ENCODE assay signal across 1 cellular context in genomic region chr3:42804113-42804830, GRCh38.
TF ChIP-seq lines count a peak whose summit lies in the region.

Gene HIGD1A, minus strand, starts transcription at chr3:42804490. Its CDS starts 10,237 bp downstream, at chr3:42794253.

TF ChIP-seq in K562, 482 proteins besides CTCF, POLR2A, EP300 and RAD21 (continued from another document):
- TF ChIP-seq E2F1 (CRISPR knock-in tag; IDR thresholded peaks at IDR 0.05): 0 out of 2 replicates have a peak, but pooled peaks have one; percentile 57
- peak; percentile 73 for TF ChIP-seq NFIC (IDR thresholded peaks at IDR 0.05)
- TF ChIP-seq PML (IDR thresholded peaks at IDR 0.05; ENCODE audit: low read length): peak; percentile 68; the same call in 1 of the 2 replicates
- TF ChIP-seq HMG20B (CRISPR knock-in tag; IDR thresholded peaks at IDR 0.05): no peak
- peak; percentile 89 for TF ChIP-seq CREM (IDR thresholded peaks at IDR 0.05; ENCODE audit: low read depth)
- peak; percentile 86 for TF ChIP-seq CXXC5 (CRISPR knock-in tag; IDR thresholded peaks at IDR 0.05)
- peak; percentile 78 for TF ChIP-seq FOS (IDR thresholded peaks at IDR 0.05; ENCODE audit: extremely low read depth, insufficient read length)
- no peak for TF ChIP-seq GATA2 (CRISPR knock-in tag; IDR thresholded peaks at IDR 0.05)
- TF ChIP-seq PHF8 (IDR thresholded peaks at IDR 0.05; ENCODE audit: borderline replicate concordance, low read length): peak; percentile 92
- TF ChIP-seq NR2F6 (CRISPR knock-in tag; IDR thresholded peaks at IDR 0.05): no peak
- TF ChIP-seq CREB1 (IDR thresholded peaks at IDR 0.05): peak; percentile 82
- peak; percentile 85 for TF ChIP-seq CREB1 (CRISPR knock-in tag; IDR thresholded peaks at IDR 0.05)
- TF ChIP-seq MEIS2 (IDR thresholded peaks at IDR 0.05; ENCODE audit: partially characterized antibody): peak; percentile 39
- TF ChIP-seq EGR1 (conservative IDR thresholded peaks at IDR 0.05): peak; percentile 34; the same call in 1 of the 2 replicates
- 0 out of 2 replicates have a peak, but pooled peaks have one; percentile 63 for TF ChIP-seq THRB (CRISPR knock-in tag; conservative IDR thresholded peaks at IDR 0.05)
- 0 out of 2 replicates have a peak, but pooled peaks have one; percentile 13 for TF ChIP-seq ZNF41 (CRISPR knock-in tag; conservative IDR thresholded peaks at IDR 0.05)
- peak; percentile 78 for TF ChIP-seq HMGXB4 (CRISPR knock-in tag; IDR thresholded peaks at IDR 0.05)
- peak; percentile 89 for TF ChIP-seq BHLHE40 (IDR thresholded peaks at IDR 0.05; ENCODE audit: low read length)
- peak; percentile 50; the same call in 1 of the 2 replicates for TF ChIP-seq THAP12 (CRISPR knock-in tag; IDR thresholded peaks at IDR 0.05)
- TF ChIP-seq SRSF1 (IDR thresholded peaks at IDR 0.05; ENCODE audit: low read depth, low read length): peak; percentile 34; the same call in 1 of the 2 replicates
- TF ChIP-seq HOMEZ (CRISPR knock-in tag; IDR thresholded peaks at IDR 0.05): no peak
- 0 out of 2 replicates have a peak, but pooled peaks have one; percentile 66 for TF ChIP-seq PHB2 (IDR thresholded peaks at IDR 0.05; ENCODE audit: low read depth)
- peak; percentile 95 for TF ChIP-seq RBM25 (IDR thresholded peaks at IDR 0.05; ENCODE audit: low read depth, low read length, severe bottlenecking)
- TF ChIP-seq NFYB (IDR thresholded peaks at IDR 0.05; ENCODE audit: extremely low read depth, insufficient read length): peak; percentile 94
- TF ChIP-seq NR2C1 (IDR thresholded peaks at IDR 0.05): 0 out of 2 replicates have a peak, but pooled peaks have one; percentile 48
- no peak for TF ChIP-seq NR2C1 (tag; IDR thresholded peaks at IDR 0.05)
- peak in 1 of 2 experiments; percentile 52; a peak in 1 of 4 replicates for TF ChIP-seq SRF (CRISPR knock-in tag; IDR thresholded peaks at IDR 0.05)
- TF ChIP-seq ELK3 (CRISPR knock-in tag; IDR thresholded peaks at IDR 0.05): no peak
- TF ChIP-seq LCOR (CRISPR knock-in tag; IDR thresholded peaks at IDR 0.05): peak; percentile 91
- peak; percentile 73 to 88; a peak in 2 of 4 replicates for TF ChIP-seq FOXK2 (conservative IDR thresholded peaks at IDR 0.05 in 1 of 2, IDR thresholded peaks at IDR 0.05 in 1 of 2; ENCODE audit: low read depth in 2 of 2)
- peak; percentile 93 for TF ChIP-seq RB1 (IDR thresholded peaks at IDR 0.05; ENCODE audit: low read depth)
- TF ChIP-seq RBM15 (IDR thresholded peaks at IDR 0.05; ENCODE audit: insufficient read depth, low read length): no peak
- TF ChIP-seq GTF3C2 (IDR thresholded peaks at IDR 0.05; ENCODE audit: borderline replicate concordance, extremely low read depth, insufficient read length): no peak
- peak; percentile 53 for TF ChIP-seq TAF7 (tag; IDR thresholded peaks at IDR 0.05)
- TF ChIP-seq L3MBTL2 (IDR thresholded peaks at IDR 0.05): peak; percentile 88
- TF ChIP-seq RERE (CRISPR knock-in tag; IDR thresholded peaks at IDR 0.05; ENCODE audit: borderline replicate concordance): 0 out of 2 replicates have a peak, but pooled peaks have one; percentile 79
